27 cellular contexts compared by ENCODE assay signal in genomic region chr12:97763113-97763512, GRCh38.
"Had no signal": no experiment of that assay in that cellular context is flagged by ENCODE, and none has a peak within 500 bp of the region (broad histone marks: within the 10 kb centered on the region; RNA-seq: fewer than 3 reads in every experiment).

No MANE protein-coding gene starts in this region.

- H3K27ac Mint-ChIP-seq: activated CD8-positive, alpha-beta T cell treated with anti-CD3 and anti-CD28 coated beads for 36 hours; activated naive CD8-positive, alpha-beta T cell; activated T-helper 17 cell treated with anti-CD3 and anti-CD28 coated beads, Interleukin-2, amount 50 U/mL, for 72 hours; WTC11 had no signal

- H3K27me3 Mint-ChIP-seq: activated CD8-positive, alpha-beta T cell treated with anti-CD3 and anti-CD28 coated beads for 36 hours; activated naive CD8-positive, alpha-beta T cell; activated T-helper 17 cell treated with anti-CD3 and anti-CD28 coated beads, Interleukin-2, amount 50 U/mL, for 72 hours; central memory CD8-positive, alpha-beta T cell had no signal

- H3K4me3 ChIP-seq: gastrocnemius medialis, heart left ventricle had no signal

- H3K36me3 ChIP-seq: brain microvascular endothelial cell, gastrocnemius medialis, heart left ventricle had no signal

- DNase-seq: activated CD4-positive, alpha-beta T cell treated with anti-CD3 and anti-CD28 coated beads for 1 hour; activated CD4-positive, alpha-beta T cell treated with anti-CD3 and anti-CD28 coated beads for 4 hours; activated CD4-positive, alpha-beta T cell treated with anti-CD3 and anti-CD28 coated beads, Interleukin-2, amount 50 U/mL, for 1 hour; activated CD4-positive, alpha-beta T cell treated with anti-CD3 and anti-CD28 coated beads, Interleukin-2, amount 50 U/mL, for 48 hours; activated CD8-positive, alpha-beta memory T cell treated with anti-CD3 and anti-CD28 coated beads for 24 hours; activated CD8-positive, alpha-beta T cell treated with anti-CD3 and anti-CD28 coated beads for 36 hours; activated effector memory CD4-positive, alpha-beta T cell treated with Interleukin-2 at 50 U/mL for 16 hours; activated gamma-delta T cell treated with Interleukin-2 at 50 U/mL for 16 hours; activated naive CD4-positive, alpha-beta T cell treated with anti-CD3 and anti-CD28 coated beads, Interleukin-2, amount 50 U/mL, for 16 hours; activated naive CD4-positive, alpha-beta T cell treated with Interleukin-2 at 50 U/mL for 16 hours; activated T-cell treated with anti-CD3 and anti-CD28 coated beads, Interleukin-2, amount 50 U/mL, for 4 hours; amniotic stem cell; brain microvascular endothelial cell; cortex of kidney; dermis blood vessel endothelial cell; effector CD8-positive, alpha-beta T cell; foreskin keratinocyte; gastrocnemius medialis; glutamatergic neuron; heart left ventricle; T-helper 2 cell had no signal

- H3K27ac ChIP-seq: brain microvascular endothelial cell, foreskin keratinocyte, gastrocnemius medialis, heart left ventricle, VCaP had no signal

- H3K36me3 Mint-ChIP-seq: activated naive CD8-positive, alpha-beta T cell had no signal

- H3K27me3 ChIP-seq: brain microvascular endothelial cell, gastrocnemius medialis, heart left ventricle had no signal

- H3K4me3 Mint-ChIP-seq: activated CD8-positive, alpha-beta T cell treated with anti-CD3 and anti-CD28 coated beads for 36 hours; activated naive CD8-positive, alpha-beta T cell; activated T-cell treated with anti-CD3 and anti-CD28 coated beads, Interleukin-2, amount 50 U/mL, for 4 hours; activated T-helper 17 cell treated with anti-CD3 and anti-CD28 coated beads, Interleukin-2, amount 50 U/mL, for 72 hours; central memory CD8-positive, alpha-beta T cell; WTC11 had no signal

- ATAC-seq: activated CD8-positive, alpha-beta T cell treated with anti-CD3 and anti-CD28 coated beads for 36 hours; activated T-cell treated with anti-CD3 and anti-CD28 coated beads, Interleukin-2, amount 50 U/mL, for 4 hours; activated T-helper 17 cell treated with anti-CD3 and anti-CD28 coated beads, Interleukin-2, amount 50 U/mL, for 72 hours; esophagus mucosa; foreskin keratinocyte; gastrocnemius medialis; heart left ventricle; WTC11 had no signal

- H3K9me3 Mint-ChIP-seq: central memory CD8-positive, alpha-beta T cell had no signal

- H3K9me3 ChIP-seq: gastrocnemius medialis had no signal

- H3K4me1 Mint-ChIP-seq: activated T-helper 17 cell treated with anti-CD3 and anti-CD28 coated beads, Interleukin-2, amount 50 U/mL, for 72 hours; central memory CD8-positive, alpha-beta T cell had no signal

- H3K4me1 ChIP-seq: foreskin keratinocyte, gastrocnemius medialis had no signal
